ENCODE assay signal across 19 cellular contexts in genomic region chr20:12086359-12086758, GRCh38.
"Had no signal": no experiment of that assay in that cellular context is flagged by ENCODE, and none has a peak within 500 bp of the region (broad histone marks: within the 10 kb centered on the region; RNA-seq: fewer than 3 reads in every experiment).

No MANE protein-coding gene starts in this region.

- H3K9me3 ChIP-seq: heart right ventricle, mucosa of descending colon, sigmoid colon, spleen, upper lobe of right lung had no signal

- H3K4me1 ChIP-seq: parathyroid adenoma, sigmoid colon, spleen, upper lobe of right lung had no signal

- H3K79me2 ChIP-seq: parathyroid adenoma had no signal

- H3K36me3 ChIP-seq: heart right ventricle, sigmoid colon, spleen, upper lobe of right lung had no signal

- ATAC-seq: activated CD4-positive, alpha-beta T cell treated with anti-CD3 and anti-CD28 coated beads for 36 hours; activated CD8-positive, alpha-beta memory T cell treated with anti-CD3 and anti-CD28 coated beads, Interleukin-2, amount 10 ng/mL, durations not matched to agents 7 days and 5 days; activated naive CD8-positive, alpha-beta T cell treated with anti-CD3 and anti-CD28 coated beads, Interleukin-2, amount 50 U/mL, for 24 hours; heart right ventricle; mucosa of descending colon; stimulated activated naive B cell treated with anti-CD40 and anti-IgM and Interleukin-4, amounts not matched to agents 10 μg/mL and 1 μg/mL and 100 μg/mL, for 72 hours; upper lobe of right lung; WTC11 had no signal

- H2AFZ ChIP-seq: parathyroid adenoma had no signal

- H3K27ac ChIP-seq: heart right ventricle, parathyroid adenoma, sigmoid colon, spleen, upper lobe of right lung had no signal

- DNase-seq: activated CD4-positive, alpha-beta T cell treated with anti-CD3 and anti-CD28 coated beads for 36 hours; activated CD4-positive, alpha-beta T cell treated with anti-CD3 and anti-CD28 coated beads, Interleukin-2, amount 50 U/mL, for 48 hours; activated CD8-positive, alpha-beta memory T cell treated with anti-CD3 and anti-CD28 coated beads, Interleukin-2, amount 10 ng/mL, durations not matched to agents 7 days and 5 days; activated naive CD4-positive, alpha-beta T cell treated with anti-CD3 and anti-CD28 coated beads for 36 hours; activated naive CD8-positive, alpha-beta T cell treated with anti-CD3 and anti-CD28 coated beads, Interleukin-2, amount 50 U/mL, for 24 hours; dorsolateral prefrontal cortex; endodermal cell; heart right ventricle; immature natural killer cell; mesenchymal stem cell; mucosa of descending colon; naive B cell; sigmoid colon; spleen; stimulated activated naive B cell treated with anti-CD40 and anti-IgM and Interleukin-4, amounts not matched to agents 10 μg/mL and 1 μg/mL and 100 μg/mL, for 72 hours; SW 1271; upper lobe of right lung had no signal

- H3K27me3 ChIP-seq: dorsolateral prefrontal cortex, heart right ventricle, sigmoid colon, spleen, upper lobe of right lung had no signal

- H3K4me3 ChIP-seq: dorsolateral prefrontal cortex, heart right ventricle, mucosa of descending colon, sigmoid colon, spleen, upper lobe of right lung had no signal

- H3K9ac ChIP-seq: parathyroid adenoma had no signal
